Comparison of ENCODE assay signal across 7 cellular contexts in the genomic region with DNA sequence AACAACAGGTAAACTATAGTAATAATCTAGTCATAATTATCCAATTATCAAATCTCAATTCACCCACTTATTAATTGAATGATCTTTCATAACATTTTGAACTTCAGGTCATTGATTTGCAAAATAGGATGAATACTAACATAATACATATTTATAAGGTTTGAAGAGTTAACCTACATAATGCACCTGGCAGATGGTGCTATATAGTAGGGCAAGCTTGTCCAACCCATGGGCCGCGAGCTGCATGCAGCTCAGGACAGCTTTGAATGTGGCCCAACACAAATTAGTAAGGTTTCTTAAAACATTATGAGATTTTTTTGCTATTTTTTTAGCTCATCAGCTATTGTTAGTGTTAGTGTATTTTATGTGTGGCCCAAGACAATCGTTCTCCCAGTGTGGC.
"Had no signal": no experiment of that assay in that cellular context is flagged by ENCODE, and none has a peak within 500 bp of the region (broad histone marks: within the 10 kb centered on the region; RNA-seq: fewer than 3 reads in every experiment).

No MANE protein-coding gene starts in this region.

- H3K4me2 ChIP-seq: GM23338, KMS-11 had no signal

- H3K9me3 Mint-ChIP-seq: GM23338, H9 had no signal

- H3K27ac Mint-ChIP-seq: GM23338, H9, IgD-negative memory B cell had no signal

- DNase-seq: H9, HCEC 1CT, KBM-7 had no signal

- H3K9ac ChIP-seq: KMS-11 had no signal

- H2AFZ ChIP-seq: GM23338 had no signal

- H3K36me3 Mint-ChIP-seq: IgD-negative memory B cell had no signal

- H3K4me1 Mint-ChIP-seq: IgD-negative memory B cell had no signal

- H3K27ac ChIP-seq: KMS-11 had no signal

- H3K4me3 ChIP-seq: GM23338 had no signal

- H3K4me3 Mint-ChIP-seq: GM23338, H9, IgD-negative memory B cell had no signal

- ATAC-seq: GM23338, HepG2 had no signal
